24 cellular contexts compared by ENCODE assay signal in genomic region chr9:10130061-10130675, GRCh38.
"Had no signal": no experiment of that assay in that cellular context is flagged by ENCODE, and none has a peak within 500 bp of the region (broad histone marks: within the 10 kb centered on the region; RNA-seq: fewer than 3 reads in every experiment).

No MANE protein-coding gene starts in this region.

- H3K9me3 Mint-ChIP-seq: type B pancreatic cell had no signal

- H3K4me1 Mint-ChIP-seq: activated naive CD8-positive, alpha-beta T cell treated with anti-CD3 and anti-CD28 coated beads for 36 hours; nephron; stimulated activated effector memory CD8-positive, alpha-beta T cell treated with anti-CD3 and anti-CD28 coated beads, Interleukin-12 subunit alpha, Interleukin-12 subunit beta, amount 100 ng/mL, for 72 hours; stimulated activated naive CD8-positive, alpha-beta T cell treated with anti-CD3 and anti-CD28 coated beads, Interleukin-15, amount 100 ng/mL, for 72 hours had no signal

- H3K4me3 ChIP-seq: adrenal gland, ascending aorta, colonic mucosa, left ventricle myocardium inferior, lung, sigmoid colon, uterus had no signal

- DNase-seq: activated CD4-positive, alpha-beta T cell treated with anti-CD3 and anti-CD28 coated beads for 4 hours; activated CD4-positive, alpha-beta T cell treated with anti-CD3 and anti-CD28 coated beads, Interleukin-2, amount 50 U/mL, for 4 hours; activated CD8-positive, alpha-beta memory T cell treated with anti-CD3 and anti-CD28 coated beads for 24 hours; activated effector memory CD4-positive, alpha-beta T cell treated with Interleukin-2 at 50 U/mL for 16 hours; activated naive CD4-positive, alpha-beta T cell treated with Interleukin-2 at 50 U/mL for 16 hours; activated naive CD8-positive, alpha-beta T cell treated with anti-CD3 and anti-CD28 coated beads for 36 hours; adrenal gland; colonic mucosa; effector memory CD4-positive, alpha-beta T cell; erythroblast; islet precursor cell; left ventricle myocardium inferior; sigmoid colon; small intestine; stimulated activated CD4-positive, alpha-beta T cell treated with anti-CD3 and anti-CD28 coated beads, Interleukin-4, amount 100 ng/mL, for 24 hours; stimulated activated naive CD8-positive, alpha-beta T cell treated with anti-CD3 and anti-CD28 coated beads, Interleukin-15, amount 100 ng/mL, for 72 hours; substantia nigra; uterus had no signal

- H3K4me3 Mint-ChIP-seq: activated naive CD8-positive, alpha-beta T cell treated with anti-CD3 and anti-CD28 coated beads for 36 hours; nephron; stimulated activated effector memory CD8-positive, alpha-beta T cell treated with anti-CD3 and anti-CD28 coated beads, Interleukin-12 subunit alpha, Interleukin-12 subunit beta, amount 100 ng/mL, for 72 hours; stimulated activated naive CD8-positive, alpha-beta T cell treated with anti-CD3 and anti-CD28 coated beads, Interleukin-15, amount 100 ng/mL, for 72 hours; type B pancreatic cell had no signal

- H3K27ac Mint-ChIP-seq: activated naive CD8-positive, alpha-beta T cell treated with anti-CD3 and anti-CD28 coated beads for 36 hours; nephron; progenitor cell of endocrine pancreas; stimulated activated effector memory CD8-positive, alpha-beta T cell treated with anti-CD3 and anti-CD28 coated beads, Interleukin-12 subunit alpha, Interleukin-12 subunit beta, amount 100 ng/mL, for 72 hours; stimulated activated naive CD8-positive, alpha-beta T cell treated with anti-CD3 and anti-CD28 coated beads, Interleukin-15, amount 100 ng/mL, for 72 hours; type B pancreatic cell had no signal

- H3K27me3 Mint-ChIP-seq: activated naive CD8-positive, alpha-beta T cell treated with anti-CD3 and anti-CD28 coated beads for 36 hours; progenitor cell of endocrine pancreas; stimulated activated naive CD8-positive, alpha-beta T cell treated with anti-CD3 and anti-CD28 coated beads, Interleukin-15, amount 100 ng/mL, for 72 hours; type B pancreatic cell had no signal

- H3K36me3 Mint-ChIP-seq: activated naive CD8-positive, alpha-beta T cell treated with anti-CD3 and anti-CD28 coated beads for 36 hours; stimulated activated effector memory CD8-positive, alpha-beta T cell treated with anti-CD3 and anti-CD28 coated beads, Interleukin-12 subunit alpha, Interleukin-12 subunit beta, amount 100 ng/mL, for 72 hours; type B pancreatic cell had no signal

- ATAC-seq: stimulated activated effector memory CD8-positive, alpha-beta T cell treated with anti-CD3 and anti-CD28 coated beads, Interleukin-12 subunit alpha, Interleukin-12 subunit beta, amount 100 ng/mL, for 72 hours; stimulated activated naive CD8-positive, alpha-beta T cell treated with anti-CD3 and anti-CD28 coated beads, Interleukin-15, amount 100 ng/mL, for 72 hours had no signal
